ENCODE assay signal across 19 cellular contexts in genomic region chr4:15293678-15294077, GRCh38.
DNase-seq lines count a peak whose midpoint lies in the region; ATAC-seq, FAIRE-seq and TF ChIP-seq lines count a peak whose summit lies in the region.
"Had no signal": no experiment of that assay in that cellular context is flagged by ENCODE, and none has a peak within 500 bp of the region (broad histone marks: within the 10 kb centered on the region; RNA-seq: fewer than 3 reads in every experiment).

No MANE protein-coding gene starts in this region.

- no TSS peak for BruUV-seq in GM12878 (replicated peaks; lab: Mats Ljungman, UMichigan)

- TF ChIP-seq CTCF in GM12878 (IDR thresholded peaks at IDR 0.05 in 2 of 3, conservative IDR thresholded peaks at IDR 0.05 in 1 of 3; ENCODE audit: control insufficient read depth in 2 of 3, extremely low read depth in 1 of 3, insufficient read depth in 1 of 3, low read depth in 3 of 3, low read length in 3 of 3), result no peak

- no peaks in the 10 kb centered on the region for H3K79me2 ChIP-seq in GM12878 (ENCODE audit: control insufficient read depth, insufficient read depth, low read length)

- H3K4me1 ChIP-seq in GM12878 (ENCODE audit: control insufficient read depth, insufficient read depth, low read length), result no peaks in the 10 kb centered on the region
- H3K4me1 ChIP-seq: A549, Caco-2 had no signal

- no peaks in the 10 kb centered on the region for H3K36me3 Mint-ChIP-seq in activated naive CD8-positive, alpha-beta T cell treated with anti-CD3 and anti-CD28 coated beads, Interleukin-2, amount 50 U/mL, for 24 hours (ENCODE audit: low read depth)
- H3K36me3 Mint-ChIP-seq in activated naive CD8-positive, alpha-beta T cell treated with anti-CD3 and anti-CD28 coated beads for 36 hours, result no peaks in the 10 kb centered on the region
- H3K36me3 Mint-ChIP-seq in stimulated activated naive B cell treated with anti-CD40 and anti-IgM and Interleukin-4, amounts not matched to agents 10 μg/mL and 1 μg/mL and 100 μg/mL, for 72 hours, result no peaks in the 10 kb centered on the region

- TF ChIP-seq POLR2A in GM12878 (IDR thresholded peaks at IDR 0.05; ENCODE audit: low read depth, low read length), result no peak

- 0% methylated on average over 2 of the region's 2 CpGs for WGBS in GM12878 (ENCODE audit: insufficient coverage, insufficient replicate concordance, low lambda C conversion rate, missing lambda C conversion rate)

- H3K4me1 Mint-ChIP-seq in activated naive CD8-positive, alpha-beta T cell treated with anti-CD3 and anti-CD28 coated beads, Interleukin-2, amount 50 U/mL, for 24 hours, result peaks cover 2% of the 10 kb centered on the region
- H3K4me1 Mint-ChIP-seq in activated naive CD8-positive, alpha-beta T cell treated with anti-CD3 and anti-CD28 coated beads for 36 hours, result no peaks in the 10 kb centered on the region
- no peaks in the 10 kb centered on the region for H3K4me1 Mint-ChIP-seq in stimulated activated naive B cell treated with anti-CD40 and anti-IgM and Interleukin-4, amounts not matched to agents 10 μg/mL and 1 μg/mL and 100 μg/mL, for 72 hours
- H3K4me1 Mint-ChIP-seq: H9 had no signal

- no peak overlapping the region for H3K4me2 ChIP-seq in GM12878 (ENCODE audit: control insufficient read depth, insufficient read depth)
- H3K4me2 ChIP-seq: A549 had no signal

- H3K27me3 ChIP-seq in GM12878 (replicated peaks in 1 of 2; ENCODE audit: control insufficient read depth in 2 of 2, insufficient read depth in 2 of 2, low read length in 1 of 2), result no peaks in the 10 kb centered on the region

- H3K27ac ChIP-seq in GM12878 (ENCODE audit: control insufficient read depth, insufficient read depth), result no peak overlapping the region
- H3K27ac ChIP-seq: 22Rv1, A549, C4-2B had no signal

- intact Hi-C loops in GM12878 (cut with micrococcal nuclease; ENCODE audit: unreplicated experiment), result no loop called here

- no peak overlapping the region for H3K27ac Mint-ChIP-seq in activated naive CD8-positive, alpha-beta T cell treated with anti-CD3 and anti-CD28 coated beads, Interleukin-2, amount 50 U/mL, for 24 hours
- no peak overlapping the region for H3K27ac Mint-ChIP-seq in activated naive CD8-positive, alpha-beta T cell treated with anti-CD3 and anti-CD28 coated beads for 36 hours
- no peak overlapping the region for H3K27ac Mint-ChIP-seq in stimulated activated naive B cell treated with anti-CD40 and anti-IgM and Interleukin-4, amounts not matched to agents 10 μg/mL and 1 μg/mL and 100 μg/mL, for 72 hours
- H3K27ac Mint-ChIP-seq: CD4-positive, alpha-beta T cell; H9 had no signal

- CTCF ChIA-PET in GM12878 (lab: Yijun Ruan, JAX), result interaction anchor here (0.6 to 1.2 kb wide), 3 partner anchors 10 to 313 kb away, joined by 3 to 4 read pairs (median 3); no protein-coding TSS in a partner anchor

- no peak for DNase-seq in activated naive CD8-positive, alpha-beta T cell treated with anti-CD3 and anti-CD28 coated beads, Interleukin-2, amount 50 U/mL, for 24 hours
- DNase-seq in activated naive CD8-positive, alpha-beta T cell treated with anti-CD3 and anti-CD28 coated beads for 36 hours, result no peak
- DNase-seq in MV-4-11 (lab: John Stamatoyannopoulos, UW), result peak; percentile 33
- DNase-seq in GM12878 (ENCODE audit: low read depth, low spot score), result no peak
- no peak for DNase-seq in stimulated activated naive B cell treated with anti-CD40 and anti-IgM and Interleukin-4, amounts not matched to agents 10 μg/mL and 1 μg/mL and 100 μg/mL, for 72 hours
- DNase-seq in activated naive CD4-positive, alpha-beta T cell treated with Interleukin-2 at 50 U/mL for 16 hours, result no peak
- no peak for DNase-seq in urothelium cell line (ENCODE audit: low spot score)
- DNase-seq: AML-193; Caco-2; CD4-positive, alpha-beta T cell; H9 had no signal

- FAIRE-seq in GM12878 (lab: Jason Lieb, UNC), result no peak
- no peak for FAIRE-seq in urothelium cell line (lab: Jason Lieb, UNC)
- FAIRE-seq: A549, D721Med, G401.6, GM19239, H1 had no signal

- H3K9ac ChIP-seq in GM12878 (ENCODE audit: control insufficient read depth, insufficient read depth, low read length), result no peak overlapping the region

- no peak overlapping the region for H2AFZ ChIP-seq in GM12878 (ENCODE audit: control insufficient read depth, low read depth, low read length)

- POLR2A ChIA-PET in GM12878 (lab: Charles Lee), result no interaction called here

- in situ Hi-C loops in GM12878 (cut with MboI), result no loop called here

- no peaks in the 10 kb centered on the region for H3K27me3 Mint-ChIP-seq in activated naive CD8-positive, alpha-beta T cell treated with anti-CD3 and anti-CD28 coated beads, Interleukin-2, amount 50 U/mL, for 24 hours
- no peaks in the 10 kb centered on the region for H3K27me3 Mint-ChIP-seq in activated naive CD8-positive, alpha-beta T cell treated with anti-CD3 and anti-CD28 coated beads for 36 hours
- no peaks in the 10 kb centered on the region for H3K27me3 Mint-ChIP-seq in stimulated activated naive B cell treated with anti-CD40 and anti-IgM and Interleukin-4, amounts not matched to agents 10 μg/mL and 1 μg/mL and 100 μg/mL, for 72 hours
- H3K27me3 Mint-ChIP-seq: CD4-positive, alpha-beta T cell had no signal

- H3K9me3 Mint-ChIP-seq in activated naive CD8-positive, alpha-beta T cell treated with anti-CD3 and anti-CD28 coated beads, Interleukin-2, amount 50 U/mL, for 24 hours, result no peaks in the 10 kb centered on the region
- H3K9me3 Mint-ChIP-seq in activated naive CD8-positive, alpha-beta T cell treated with anti-CD3 and anti-CD28 coated beads for 36 hours, result no peaks in the 10 kb centered on the region
- H3K9me3 Mint-ChIP-seq in stimulated activated naive B cell treated with anti-CD40 and anti-IgM and Interleukin-4, amounts not matched to agents 10 μg/mL and 1 μg/mL and 100 μg/mL, for 72 hours, result no peaks in the 10 kb centered on the region
- H3K9me3 Mint-ChIP-seq: CD4-positive, alpha-beta T cell; H9 had no signal

- peak; percentile 75 for ATAC-seq in activated naive CD8-positive, alpha-beta T cell treated with anti-CD3 and anti-CD28 coated beads, Interleukin-2, amount 50 U/mL, for 24 hours
- ATAC-seq in GM12878, result peak; percentile 25; the same call in 2 of the 3 replicates
- ATAC-seq in stimulated activated naive B cell treated with anti-CD40 and anti-IgM and Interleukin-4, amounts not matched to agents 10 μg/mL and 1 μg/mL and 100 μg/mL, for 72 hours (replicated peaks), result peak; percentile 42 to 45
- no peak for ATAC-seq in HG02884 (IDR thresholded peaks at IDR 0.05; ENCODE audit: unreplicated experiment)
- ATAC-seq: A549 had no signal

- TF ChIP-seq RAD21 in GM12878 (IDR thresholded peaks at IDR 0.05; ENCODE audit: insufficient read depth, low read depth, low read length), result no peak

- no peaks in the 10 kb centered on the region for H3K9me3 ChIP-seq in GM12878 (replicated peaks; ENCODE audit: control insufficient read depth, insufficient read depth, low read length)
- H3K9me3 ChIP-seq: A549, Caco-2 had no signal

- H3K4me3 Mint-ChIP-seq in activated naive CD8-positive, alpha-beta T cell treated with anti-CD3 and anti-CD28 coated beads, Interleukin-2, amount 50 U/mL, for 24 hours, result no peak overlapping the region
- no peak overlapping the region for H3K4me3 Mint-ChIP-seq in activated naive CD8-positive, alpha-beta T cell treated with anti-CD3 and anti-CD28 coated beads for 36 hours
- H3K4me3 Mint-ChIP-seq in stimulated activated naive B cell treated with anti-CD40 and anti-IgM and Interleukin-4, amounts not matched to agents 10 μg/mL and 1 μg/mL and 100 μg/mL, for 72 hours, result no peak overlapping the region
- H3K4me3 Mint-ChIP-seq: CD4-positive, alpha-beta T cell; H9 had no signal

- H4K20me1 ChIP-seq in GM12878 (ENCODE audit: control insufficient read depth, insufficient read depth), result no peaks in the 10 kb centered on the region

- SMC1A ChIA-PET in GM12878 (lab: Charles Lee; ENCODE audit: uncharacterized antibody, unreplicated experiment), result no interaction called here

- no peaks in the 10 kb centered on the region for H3K36me3 ChIP-seq in GM12878 (ENCODE audit: control insufficient read depth in 2 of 2, insufficient read depth in 2 of 2, low read length in 1 of 2)

- H3K4me3 ChIP-seq in GM12878, result no peak overlapping the region
- H3K4me3 ChIP-seq: A549 had no signal

- RAD21 ChIA-PET in GM12878 (lab: Charles Lee; ENCODE audit: unreplicated experiment), result interaction anchor here (0.6 kb wide), 1 partner anchor 200 kb away, joined by 3 read pairs; no protein-coding TSS in a partner anchor

- TF ChIP-seq EP300 in GM12878 (IDR thresholded peaks at IDR 0.05; ENCODE audit: borderline replicate concordance in 1 of 2, control insufficient read depth in 1 of 2, low read depth in 2 of 2, low read length in 2 of 2), result no peak

TF ChIP-seq in GM12878, 131 proteins besides CTCF, POLR2A, EP300 and RAD21:
- TF ChIP-seq E4F1 (IDR thresholded peaks at IDR 0.05; ENCODE audit: borderline replicate concordance, partially characterized antibody) (no peak), TAF1 (IDR thresholded peaks at IDR 0.05; ENCODE audit: borderline replicate concordance, low read depth, low read length) (no peak)
